1 cellular context compared by ENCODE assay signal in genomic region chr11:10459029-10459970, GRCh38.
TF ChIP-seq lines count a peak whose summit lies in the region.

No MANE protein-coding gene starts in this region.

TF ChIP-seq in IMR-90, 13 proteins besides CTCF, POLR2A, EP300 and RAD21 (continued from another document):
- no peak for TF ChIP-seq NFE2L2 (IDR thresholded peaks at IDR 0.05; ENCODE audit: low read depth, low read length)
